Comparison of ENCODE assay signal across 1 cellular context in genomic region chr10:125101581-125101980, GRCh38.
TF ChIP-seq lines count a peak whose summit lies in the region.

No MANE protein-coding gene starts in this region.

TF ChIP-seq in H1, 55 proteins besides CTCF, POLR2A, EP300 and RAD21:
- no peak for TF ChIP-seq HDAC6 (IDR thresholded peaks at IDR 0.05; ENCODE audit: low read depth, low read length)
- no peak for TF ChIP-seq BACH1 (IDR thresholded peaks at IDR 0.05; ENCODE audit: low read length)
- TF ChIP-seq NANOG (IDR thresholded peaks at IDR 0.05; ENCODE audit: insufficient read depth, low read depth, low read length, poor library complexity, severe bottlenecking) = no peak
- TF ChIP-seq SAP30 (IDR thresholded peaks at IDR 0.05; ENCODE audit: insufficient read depth, insufficient replicate concordance, low read length) = no peak
- no peak for TF ChIP-seq SIN3A (conservative IDR thresholded peaks at IDR 0.05 in 1 of 2, IDR thresholded peaks at IDR 0.05 in 1 of 2; ENCODE audit: low read depth in 1 of 2, low read length in 2 of 2)
- no peak for TF ChIP-seq ZNF274 (IDR thresholded peaks at IDR 0.05; ENCODE audit: borderline replicate concordance, extremely low read depth, low read length)
- TF ChIP-seq RFX5 (IDR thresholded peaks at IDR 0.05; ENCODE audit: borderline replicate concordance, low read depth, low read length) = no peak
- no peak for TF ChIP-seq ASH2L (IDR thresholded peaks at IDR 0.05; ENCODE audit: low read length)
- TF ChIP-seq E2F6 (IDR thresholded peaks at IDR 0.05) = no peak
